Comparison of ENCODE assay signal across 7 cellular contexts in the genomic region with DNA sequence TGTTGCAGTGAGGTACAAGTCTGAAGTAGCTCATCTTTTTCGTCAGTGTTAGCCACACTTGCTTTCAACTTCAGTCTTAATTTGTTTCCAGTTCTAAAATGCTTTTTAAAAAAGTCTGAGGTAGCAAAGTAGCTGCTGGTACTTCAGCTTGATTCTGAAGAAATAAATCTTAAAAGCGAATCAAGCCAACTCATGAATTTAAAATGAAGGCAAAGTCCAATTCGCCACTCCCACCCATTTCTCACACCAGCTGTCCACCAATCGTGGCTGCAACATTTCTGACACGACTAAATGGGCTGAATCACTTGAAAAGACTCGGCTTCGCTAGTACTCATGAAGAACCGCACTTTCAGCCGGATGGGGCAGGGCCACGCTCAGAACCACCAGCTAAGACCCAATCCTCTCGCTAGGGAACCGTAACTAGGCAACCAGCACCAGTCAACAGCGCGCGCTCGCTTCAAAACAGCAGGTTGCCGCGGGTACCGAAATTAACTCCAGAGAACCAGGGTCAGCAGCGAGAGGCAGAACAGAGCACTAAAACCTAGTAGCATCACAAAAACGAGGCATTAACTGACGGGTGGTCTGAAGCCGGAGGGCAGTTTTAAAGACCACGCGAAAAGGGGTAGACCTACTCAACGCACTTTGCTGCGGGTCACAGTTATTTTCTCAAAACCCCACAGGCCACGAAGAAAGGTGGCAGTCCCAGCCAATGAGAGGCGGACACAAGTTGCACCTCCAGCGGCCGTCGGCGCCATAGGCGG. TPM values are rescaled to one million over a fixed set of nuclear protein-coding genes. Genes with fewer than 3 reads are reported as not detected.
DNase-seq lines count a peak whose midpoint lies in the region; ATAC-seq, FAIRE-seq and TF ChIP-seq lines count a peak whose summit lies in the region.

No MANE protein-coding gene starts in this region.

- H3K4me1 Mint-ChIP-seq in activated CD4-positive, alpha-beta T cell treated with anti-CD3 and anti-CD28 coated beads for 36 hours: peaks cover 46% of the 10 kb centered on the region
- H3K4me1 Mint-ChIP-seq in chondrocyte (ENCODE audit: low read depth): peaks cover 52% of the 10 kb centered on the region

- intact Hi-C loops in activated CD4-positive, alpha-beta T cell treated with anti-CD3 and anti-CD28 coated beads for 36 hours (cut with DNase I, micrococcal nuclease): loop anchor here (1.0 to 2.0 kb wide), 5 partner anchors 38 to 1234 kb away; a partner anchor contains a TSS
- intact Hi-C loops in kidney (cut with DNase I): no loop called here

- H3K27ac ChIP-seq in kidney (ENCODE audit: low read depth in 2 of 2, low read length in 2 of 2): peak overlapping the region; percentile 100

- DNase-seq in NCI-H2171 treated with DMSO at 0.1 percent for 48 hours (lab: John Stamatoyannopoulos, UW) (peak; percentile 74), chondrocyte (ENCODE audit: low spot score) (no peak), kidney (peak; percentile 93)
- peak; percentile 90 for DNase-seq in activated CD4-positive, alpha-beta T cell treated with anti-CD3 and anti-CD28 coated beads for 36 hours
- peak; percentile 85 for DNase-seq in stimulated activated CD4-positive, alpha-beta T cell treated with anti-CD3 and anti-CD28 coated beads, Interleukin-15, amount 100 ng/mL, for 24 hours

- H3K27me3 Mint-ChIP-seq in activated CD4-positive, alpha-beta T cell treated with anti-CD3 and anti-CD28 coated beads for 36 hours: no peaks in the 10 kb centered on the region
- H3K27me3 Mint-ChIP-seq in chondrocyte (ENCODE audit: low read depth): no peaks in the 10 kb centered on the region

- H3K36me3 ChIP-seq in kidney (ENCODE audit: control insufficient read depth in 1 of 2, insufficient read depth in 2 of 2, low read length in 2 of 2): no peaks in the 10 kb centered on the region

- H3K4me3 Mint-ChIP-seq in activated CD4-positive, alpha-beta T cell treated with anti-CD3 and anti-CD28 coated beads for 36 hours: peak overlapping the region; percentile 100
- peak overlapping the region; percentile 93 for H3K4me3 Mint-ChIP-seq in chondrocyte (ENCODE audit: unreplicated experiment)

- H3K27ac Mint-ChIP-seq in activated CD4-positive, alpha-beta T cell treated with anti-CD3 and anti-CD28 coated beads for 36 hours: peak overlapping the region; percentile 100
- peak overlapping the region; percentile 100 for H3K27ac Mint-ChIP-seq in chondrocyte (ENCODE audit: unreplicated experiment)

- H3K9ac ChIP-seq in kidney (ENCODE audit: low read length in 2 of 2): peak overlapping the region; percentile 91 to 99

- peak; percentile 61 for TF ChIP-seq CTCF in chondrocyte (IDR thresholded peaks at IDR 0.05)
- no peak for TF ChIP-seq CTCF in kidney (IDR thresholded peaks at IDR 0.05; ENCODE audit: borderline replicate concordance, extremely low read depth, insufficient read depth)

- H3K4me3 ChIP-seq in kidney (ENCODE audit: low read length in 2 of 2): peak overlapping the region; percentile 97

- FAIRE-seq in kidney (lab: Jason Lieb, UNC): peak; percentile 75

- no peaks in the 10 kb centered on the region for H3K9me3 ChIP-seq in kidney (ENCODE audit: control insufficient read depth in 1 of 2, low read length in 2 of 2)

- ATAC-seq in GM18511 (IDR thresholded peaks at IDR 0.05; ENCODE audit: unreplicated experiment): peak; percentile 31
- ATAC-seq in HG02970 (IDR thresholded peaks at IDR 0.05; ENCODE audit: low FRiP score, unreplicated experiment): peak; percentile 43
- peak; percentile 59 for ATAC-seq in activated CD4-positive, alpha-beta T cell treated with anti-CD3 and anti-CD28 coated beads for 36 hours

- POLR2A ChIA-PET in activated CD4-positive, alpha-beta T cell treated with anti-CD3 and anti-CD28 coated beads for 36 hours (lab: Charles Lee): interaction anchor here (0.6 to 4.0 kb wide), 11 partner anchors 15 to 1198 kb away, joined by 3 to 48 read pairs (median 3); a partner anchor contains a TSS

- H3K9me3 Mint-ChIP-seq in activated CD4-positive, alpha-beta T cell treated with anti-CD3 and anti-CD28 coated beads for 36 hours (ENCODE audit: low read depth): no peaks in the 10 kb centered on the region
- no peaks in the 10 kb centered on the region for H3K9me3 Mint-ChIP-seq in chondrocyte (ENCODE audit: low read depth)

- CTCF ChIA-PET in activated CD4-positive, alpha-beta T cell treated with anti-CD3 and anti-CD28 coated beads for 36 hours (lab: Charles Lee): interaction anchor here (0.8 to 2.2 kb wide), 8 partner anchors 8 to 1201 kb away, joined by 3 to 14 read pairs (median 6); a partner anchor contains a TSS

- H3K36me3 Mint-ChIP-seq in activated CD4-positive, alpha-beta T cell treated with anti-CD3 and anti-CD28 coated beads for 36 hours (ENCODE audit: low read depth): peaks cover 38% of the 10 kb centered on the region
- H3K36me3 Mint-ChIP-seq in chondrocyte (ENCODE audit: low read depth): peaks cover 1% of the 10 kb centered on the region

- H3K4me1 ChIP-seq in kidney (ENCODE audit: control insufficient read depth in 1 of 2, insufficient read depth in 1 of 2, low read depth in 1 of 2, low read length in 2 of 2): peaks cover 10 to 17% of the 10 kb centered on the region in 2 donors

RNA-seq across cellular contexts. Expression of a gene that starts 0.9 kb away (rescaled TPM):
- total RNA-seq in activated CD4-positive, alpha-beta T cell treated with anti-CD3 and anti-CD28 coated beads for 36 hours: 100 to 1,000 TPM; 166 to 223 TPM
- total RNA-seq in chondrocyte (135 to 142 TPM (median 139 TPM) in 3 replicates), kidney (132 TPM)
- 18.3 TPM for polyA plus RNA-seq in kidney (ENCODE audit: insufficient read depth, low read depth, low replicate concordance)

RNA-seq across cellular contexts. Expression of a gene that starts 38.6 kb away (rescaled TPM):
- 10 to 100 TPM; 26.9 to 28.9 TPM for total RNA-seq in activated CD4-positive, alpha-beta T cell treated with anti-CD3 and anti-CD28 coated beads for 36 hours
- total RNA-seq in chondrocyte (0.85 to 1.7 TPM (median 1.0 TPM) in 3 replicates), kidney (1.3 TPM)
- polyA plus RNA-seq in kidney (ENCODE audit: insufficient read depth, low read depth, low replicate concordance): 0.65 TPM

Comparison
In these comparisons a context has a peak if more than half of its experiments do, and no peak if none do; other contexts are left out.
1. RNA of a gene that starts 38.6 kb away (total RNA-seq): 26.9 to 28.9 TPM in activated CD4-positive, alpha-beta T cell treated with anti-CD3 and anti-CD28 coated beads for 36 hours; 1.3 TPM in kidney (single experiment) and 0.85 to 1.7 TPM in chondrocyte; every median in the first group is over 10 times any median in the second.
2. Peak in every context shown above with its lines, with median percentiles within 50 percentile points of each other: ATAC-seq.